Comparison of ENCODE assay signal across 1 cellular context in the genomic region with DNA sequence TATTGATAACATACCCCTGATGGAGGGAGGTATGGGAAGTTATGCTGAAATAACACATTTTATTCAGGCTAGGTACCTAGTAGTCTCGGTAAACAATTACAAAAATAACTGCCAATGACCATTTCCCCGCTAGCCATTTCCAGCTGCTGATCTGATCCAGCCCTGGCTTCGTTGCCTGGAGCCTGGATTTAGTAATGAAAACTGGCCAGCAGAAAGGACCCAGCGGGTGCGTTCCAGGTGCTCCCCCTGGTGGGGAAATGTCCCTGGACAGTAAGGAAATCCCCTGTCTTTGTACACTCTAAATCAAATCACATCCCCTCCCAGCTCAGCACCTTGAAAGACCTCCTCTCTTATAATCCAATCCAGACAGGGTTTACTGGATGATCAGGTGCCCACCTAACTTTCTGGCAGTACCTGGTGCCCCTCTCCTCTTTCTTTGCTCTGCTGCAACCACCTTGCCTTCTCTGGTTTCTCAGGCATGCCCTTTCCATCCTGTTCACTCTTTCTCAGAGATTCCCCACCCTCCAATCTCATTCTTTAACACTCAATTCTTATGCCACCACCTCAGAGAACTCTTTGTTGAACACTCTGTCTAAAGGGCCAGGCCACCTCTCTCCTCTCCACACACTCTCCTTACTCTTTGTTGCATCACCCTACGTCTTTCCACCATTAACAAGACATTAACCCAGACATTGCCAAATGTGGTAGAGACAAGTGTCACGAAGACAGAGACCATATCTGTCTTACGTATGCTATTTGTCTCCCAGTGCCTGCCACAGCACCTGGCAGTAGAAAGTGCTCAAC.
TF ChIP-seq lines count a peak whose summit lies in the region.

No MANE protein-coding gene starts in this region.

TF ChIP-seq in IMR-90, 13 proteins besides CTCF, POLR2A, EP300 and RAD21:
- TF ChIP-seq CEBPB (IDR thresholded peaks at IDR 0.05; ENCODE audit: low read depth, low read length) (peak; percentile 69), RFX5 (IDR thresholded peaks at IDR 0.05; ENCODE audit: low read depth, low read length) (no peak), RCOR1 (IDR thresholded peaks at IDR 0.05; ENCODE audit: insufficient replicate concordance, low read length) (no peak), SMC3 (IDR thresholded peaks at IDR 0.05; ENCODE audit: low read depth, low read length) (peak; percentile 98), BHLHE40 (IDR thresholded peaks at IDR 0.05; ENCODE audit: low read depth, low read length) (no peak), MAZ (IDR thresholded peaks at IDR 0.05; ENCODE audit: borderline replicate concordance, low read depth, low read length) (no peak), MXI1 (IDR thresholded peaks at IDR 0.05; ENCODE audit: borderline replicate concordance, low read depth, low read length) (no peak), MAFK (IDR thresholded peaks at IDR 0.05; ENCODE audit: low read depth, low read length) (no peak), CHD1 (IDR thresholded peaks at IDR 0.05; ENCODE audit: low read depth, low read length) (no peak), NFE2L2 (IDR thresholded peaks at IDR 0.05; ENCODE audit: low read depth, low read length) (no peak)
- TF ChIP-seq, protein P1, sequence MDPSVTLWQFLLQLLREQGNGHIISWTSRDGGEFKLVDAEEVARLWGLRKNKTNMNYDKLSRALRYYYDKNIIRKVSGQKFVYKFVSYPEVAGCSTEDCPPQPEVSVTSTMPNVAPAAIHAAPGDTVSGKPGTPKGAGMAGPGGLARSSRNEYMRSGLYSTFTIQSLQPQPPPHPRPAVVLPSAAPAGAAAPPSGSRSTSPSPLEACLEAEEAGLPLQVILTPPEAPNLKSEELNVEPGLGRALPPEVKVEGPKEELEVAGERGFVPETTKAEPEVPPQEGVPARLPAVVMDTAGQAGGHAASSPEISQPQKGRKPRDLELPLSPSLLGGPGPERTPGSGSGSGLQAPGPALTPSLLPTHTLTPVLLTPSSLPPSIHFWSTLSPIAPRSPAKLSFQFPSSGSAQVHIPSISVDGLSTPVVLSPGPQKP (IDR thresholded peaks at IDR 0.05; ENCODE audit: borderline replicate concordance, low read depth, low read length): no peak
- TF ChIP-seq, protein P2, sequence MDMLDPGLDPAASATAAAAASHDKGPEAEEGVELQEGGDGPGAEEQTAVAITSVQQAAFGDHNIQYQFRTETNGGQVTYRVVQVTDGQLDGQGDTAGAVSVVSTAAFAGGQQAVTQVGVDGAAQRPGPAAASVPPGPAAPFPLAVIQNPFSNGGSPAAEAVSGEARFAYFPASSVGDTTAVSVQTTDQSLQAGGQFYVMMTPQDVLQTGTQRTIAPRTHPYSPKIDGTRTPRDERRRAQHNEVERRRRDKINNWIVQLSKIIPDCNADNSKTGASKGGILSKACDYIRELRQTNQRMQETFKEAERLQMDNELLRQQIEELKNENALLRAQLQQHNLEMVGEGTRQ (IDR thresholded peaks at IDR 0.05; ENCODE audit: low read depth, low read length): no peak
